In genomic region chr19:595326-596262, GRCh38 we compare ENCODE assay signal across 28 cellular contexts. TPM values are rescaled to one million over a fixed set of nuclear protein-coding genes. Genes with fewer than 3 reads are reported as not detected.
"Had no signal": no experiment of that assay in that cellular context is flagged by ENCODE, and none has a peak within 500 bp of the region (broad histone marks: within the 10 kb centered on the region; RNA-seq: fewer than 3 reads in every experiment).

No MANE protein-coding gene starts in this region.

- H3K4me1 Mint-ChIP-seq: activated naive CD4-positive, alpha-beta T cell treated with anti-CD3 and anti-CD28 coated beads, Interleukin-2, amount 50 U/mL, for 24 hours; stimulated activated effector memory CD8-positive, alpha-beta T cell treated with anti-CD3 and anti-CD28 coated beads, Interleukin-12 subunit alpha, Interleukin-12 subunit beta, amount 100 ng/mL, for 72 hours had no signal

- H3K9me3 ChIP-seq: breast epithelium, esophagus muscularis mucosa, heart left ventricle, left ventricle myocardium inferior, stomach, vagina had no signal

- H3K4me2 ChIP-seq: smooth muscle cell had no signal

- H3K36me3 ChIP-seq: breast epithelium, esophagus muscularis mucosa, gastroesophageal sphincter, heart left ventricle, left ventricle myocardium inferior, stomach, vagina had no signal

- H3K4me3 Mint-ChIP-seq: activated T-cell treated with anti-CD3 and anti-CD28 coated beads, Interleukin-2, amount 50 U/mL, for 72 hours; stimulated activated effector memory CD8-positive, alpha-beta T cell treated with anti-CD3 and anti-CD28 coated beads, Interleukin-12 subunit alpha, Interleukin-12 subunit beta, amount 100 ng/mL, for 72 hours had no signal

- H3K4me3 ChIP-seq: breast epithelium, coronary artery, esophagus muscularis mucosa, gastroesophageal sphincter, heart left ventricle, left ventricle myocardium inferior, smooth muscle cell, stomach, vagina had no signal

- H3K4me1 ChIP-seq: vagina had no signal

- H3K9me3 Mint-ChIP-seq: activated naive CD4-positive, alpha-beta T cell treated with anti-CD3 and anti-CD28 coated beads, Interleukin-2, amount 50 U/mL, for 24 hours; activated T-cell treated with anti-CD3 and anti-CD28 coated beads, Interleukin-2, amount 50 U/mL, for 72 hours; stimulated activated effector memory CD8-positive, alpha-beta T cell treated with anti-CD3 and anti-CD28 coated beads, Interleukin-12 subunit alpha, Interleukin-12 subunit beta, amount 100 ng/mL, for 72 hours had no signal

- H3K27ac ChIP-seq: breast epithelium, coronary artery, esophagus muscularis mucosa, gastroesophageal sphincter, heart left ventricle, left ventricle myocardium inferior, stomach, vagina, VCaP had no signal

- H3K27ac Mint-ChIP-seq: activated naive CD4-positive, alpha-beta T cell treated with anti-CD3 and anti-CD28 coated beads, Interleukin-2, amount 50 U/mL, for 24 hours; activated T-cell treated with anti-CD3 and anti-CD28 coated beads, Interleukin-2, amount 50 U/mL, for 72 hours; progenitor cell of endocrine pancreas; stimulated activated effector memory CD8-positive, alpha-beta T cell treated with anti-CD3 and anti-CD28 coated beads, Interleukin-12 subunit alpha, Interleukin-12 subunit beta, amount 100 ng/mL, for 72 hours had no signal

- ATAC-seq: activated T-cell treated with anti-CD3 and anti-CD28 coated beads, Interleukin-2, amount 50 U/mL, for 72 hours; gastroesophageal sphincter; heart left ventricle; right cardiac atrium; stimulated activated effector memory CD8-positive, alpha-beta T cell treated with anti-CD3 and anti-CD28 coated beads, Interleukin-12 subunit alpha, Interleukin-12 subunit beta, amount 100 ng/mL, for 72 hours had no signal

- H3K36me3 Mint-ChIP-seq: activated naive CD4-positive, alpha-beta T cell treated with anti-CD3 and anti-CD28 coated beads, Interleukin-2, amount 50 U/mL, for 24 hours had no signal

- DNase-seq: activated CD4-positive, alpha-beta T cell treated with anti-CD3 and anti-CD28 coated beads for 1 hour; activated effector memory CD4-positive, alpha-beta T cell treated with anti-CD3 and anti-CD28 coated beads, Interleukin-2, amount 50 U/mL, for 16 hours; activated T-cell treated with anti-CD3 and anti-CD28 coated beads, Interleukin-2, amount 50 U/mL, for 72 hours; effector CD8-positive, alpha-beta T cell; heart left ventricle; kidney glomerular epithelial cell; left ventricle myocardium inferior; mammary epithelial cell; midbrain; right cardiac atrium; stimulated activated CD4-positive, alpha-beta T cell treated with anti-CD3 and anti-CD28 coated beads, Interleukin-4, amount 100 ng/mL, for 24 hours; stomach; T-helper 2 cell; trophoblast cell had no signal

RNA-seq across cellular contexts. Expression of gene FGF22, which starts 44.1 kb away (rescaled TPM):
- total RNA-seq: activated CD8-positive, alpha-beta memory T cell treated with anti-CD3 and anti-CD28 coated beads for 36 hours; activated T-cell treated with anti-CD3 and anti-CD28 coated beads, Interleukin-2, amount 50 U/mL, for 72 hours; endothelial cell of umbilical vein; left ventricle myocardium inferior; mammary epithelial cell; osteoblast; smooth muscle cell; vagina had no signal
- polyA plus RNA-seq: mammary epithelial cell had no signal

RNA-seq across cellular contexts. Expression of gene GZMM, which starts 51.7 kb away (rescaled TPM):
- total RNA-seq: endothelial cell of umbilical vein, left ventricle myocardium inferior, mammary epithelial cell, smooth muscle cell, temporal lobe, vagina had no signal
- polyA plus RNA-seq: endothelial cell of umbilical vein, mammary epithelial cell had no signal
